ENCODE assay signal across 1 cellular context in genomic region chr3:178558637-178559036, GRCh38.
TF ChIP-seq lines count a peak whose summit lies in the region.

No MANE protein-coding gene starts in this region.

TF ChIP-seq in GM23338, 12 proteins besides CTCF, POLR2A, EP300 and RAD21 (continued from another document):
- TF ChIP-seq ZNF462 (CRISPR knock-in tag; IDR thresholded peaks at IDR 0.05) (no peak), ZNF331 (CRISPR knock-in tag; IDR thresholded peaks at IDR 0.05; ENCODE audit: low read depth) (no peak), REST (IDR thresholded peaks at IDR 0.05; ENCODE audit: unreplicated experiment) (no peak), JUNB (IDR thresholded peaks at IDR 0.05; ENCODE audit: unreplicated experiment) (no peak), NANOG (IDR thresholded peaks at IDR 0.05; ENCODE audit: borderline replicate concordance) (no peak)
